ENCODE assay signal across 20 cellular contexts in the genomic region with DNA sequence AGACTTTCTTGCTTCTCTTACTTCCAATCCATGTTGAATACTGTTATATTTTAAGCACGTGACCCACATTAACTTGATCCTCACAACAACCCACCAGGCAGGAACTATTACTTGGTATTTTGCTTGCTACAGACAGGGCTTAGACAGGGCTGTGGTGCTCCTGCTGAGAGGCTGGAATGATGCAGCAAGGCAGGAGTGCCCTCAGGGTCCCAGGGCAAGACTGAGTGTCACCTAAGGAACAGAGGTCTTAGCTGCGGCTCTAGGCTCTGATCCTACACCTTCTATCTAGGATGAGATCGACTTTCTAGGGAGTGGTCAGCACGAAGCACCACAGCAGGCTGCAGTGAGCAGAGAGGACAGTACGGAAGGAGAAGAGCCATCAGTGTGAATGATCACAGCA. TPM values are rescaled to one million over a fixed set of nuclear protein-coding genes. Genes with fewer than 3 reads are reported as not detected.
A peak's percentile ranks its signal among the peaks of the same experiment; 100 is the strongest.
DNase-seq lines count a peak whose midpoint lies in the region; ATAC-seq lines count a peak whose summit lies in the region.
"Had no signal": no experiment of that assay in that cellular context is flagged by ENCODE, and none has a peak within 500 bp of the region (broad histone marks: within the 10 kb centered on the region; RNA-seq: fewer than 3 reads in every experiment).

No MANE protein-coding gene starts in this region.

- no peaks in the 10 kb centered on the region for H3K27me3 ChIP-seq in layer of hippocampus (ENCODE audit: control insufficient read depth, insufficient read depth, low read length)
- H3K27me3 ChIP-seq: BE2C, cardiac muscle cell, tibial nerve had no signal

- H3K4me3 Mint-ChIP-seq in activated T-cell treated with anti-CD3 and anti-CD28 coated beads, Interleukin-2, amount 50 U/mL, for 24 hours: no peak overlapping the region
- no peak overlapping the region for H3K4me3 Mint-ChIP-seq in T-helper 17 cell
- no peak overlapping the region for H3K4me3 Mint-ChIP-seq in stimulated activated effector memory CD8-positive, alpha-beta T cell treated with anti-CD3 and anti-CD28 coated beads, Interleukin-12 subunit alpha, Interleukin-12 subunit beta, amount 100 ng/mL, for 72 hours

- H3K36me3 Mint-ChIP-seq in activated T-cell treated with anti-CD3 and anti-CD28 coated beads, Interleukin-2, amount 50 U/mL, for 24 hours (ENCODE audit: low read depth): peaks cover 69% of the 10 kb centered on the region
- H3K36me3 Mint-ChIP-seq in T-helper 17 cell (ENCODE audit: low read depth): peaks cover 5% of the 10 kb centered on the region
- H3K36me3 Mint-ChIP-seq in stimulated activated effector memory CD8-positive, alpha-beta T cell treated with anti-CD3 and anti-CD28 coated beads, Interleukin-12 subunit alpha, Interleukin-12 subunit beta, amount 100 ng/mL, for 72 hours: peaks cover 24% of the 10 kb centered on the region

- peaks cover 61% of the 10 kb centered on the region for H3K4me1 Mint-ChIP-seq in activated T-cell treated with anti-CD3 and anti-CD28 coated beads, Interleukin-2, amount 50 U/mL, for 24 hours (ENCODE audit: low read depth)
- peaks cover 35% of the 10 kb centered on the region for H3K4me1 Mint-ChIP-seq in T-helper 17 cell
- peaks cover 40% of the 10 kb centered on the region for H3K4me1 Mint-ChIP-seq in stimulated activated effector memory CD8-positive, alpha-beta T cell treated with anti-CD3 and anti-CD28 coated beads, Interleukin-12 subunit alpha, Interleukin-12 subunit beta, amount 100 ng/mL, for 72 hours

- no peaks in the 10 kb centered on the region for H3K27me3 Mint-ChIP-seq in activated T-cell treated with anti-CD3 and anti-CD28 coated beads, Interleukin-2, amount 50 U/mL, for 24 hours
- H3K27me3 Mint-ChIP-seq in T-helper 17 cell: no peaks in the 10 kb centered on the region
- H3K27me3 Mint-ChIP-seq: stimulated activated naive CD8-positive, alpha-beta T cell treated with anti-CD3 and anti-CD28 coated beads, Interleukin-15, amount 100 ng/mL, for 72 hours had no signal

- H3K27ac ChIP-seq in layer of hippocampus (ENCODE audit: low read depth, low read length): peak overlapping the region; percentile 4
- H3K27ac ChIP-seq: cardiac muscle cell, prostate gland, tibial nerve, VCaP had no signal

- peak overlapping the region; percentile 3 for H3K27ac Mint-ChIP-seq in activated T-cell treated with anti-CD3 and anti-CD28 coated beads, Interleukin-2, amount 50 U/mL, for 24 hours
- peak overlapping the region; percentile 91 for H3K27ac Mint-ChIP-seq in T-helper 17 cell
- H3K27ac Mint-ChIP-seq in stimulated activated effector memory CD8-positive, alpha-beta T cell treated with anti-CD3 and anti-CD28 coated beads, Interleukin-12 subunit alpha, Interleukin-12 subunit beta, amount 100 ng/mL, for 72 hours: peak overlapping the region; percentile 2
- H3K27ac Mint-ChIP-seq: stimulated activated naive CD8-positive, alpha-beta T cell treated with anti-CD3 and anti-CD28 coated beads, Interleukin-15, amount 100 ng/mL, for 72 hours had no signal

- H3K9me3 ChIP-seq in T-helper 17 cell (ENCODE audit: control insufficient read depth, low read length, poor library complexity, severe bottlenecking): no peaks in the 10 kb centered on the region
- H3K9me3 ChIP-seq: BE2C, prostate gland, tibial nerve had no signal

- no peaks in the 10 kb centered on the region for H3K9me3 Mint-ChIP-seq in activated T-cell treated with anti-CD3 and anti-CD28 coated beads, Interleukin-2, amount 50 U/mL, for 24 hours
- no peaks in the 10 kb centered on the region for H3K9me3 Mint-ChIP-seq in stimulated activated effector memory CD8-positive, alpha-beta T cell treated with anti-CD3 and anti-CD28 coated beads, Interleukin-12 subunit alpha, Interleukin-12 subunit beta, amount 100 ng/mL, for 72 hours
- H3K9me3 Mint-ChIP-seq: stimulated activated naive CD8-positive, alpha-beta T cell treated with anti-CD3 and anti-CD28 coated beads, Interleukin-15, amount 100 ng/mL, for 72 hours had no signal

- ATAC-seq in T-helper 17 cell: no peak
- ATAC-seq in stimulated activated effector memory CD8-positive, alpha-beta T cell treated with anti-CD3 and anti-CD28 coated beads, Interleukin-12 subunit alpha, Interleukin-12 subunit beta, amount 100 ng/mL, for 72 hours: no peak
- ATAC-seq in GM18867 (IDR thresholded peaks at IDR 0.05; ENCODE audit: unreplicated experiment): no peak

- no peak for DNase-seq in activated T-cell treated with anti-CD3 and anti-CD28 coated beads, Interleukin-2, amount 50 U/mL, for 24 hours
- DNase-seq in activated T-cell treated with anti-CD3 and anti-CD28 coated beads for 4 hours: no peak
- DNase-seq in T-helper 17 cell: no peak
- DNase-seq in stimulated activated effector memory CD8-positive, alpha-beta T cell treated with anti-CD3 and anti-CD28 coated beads, Interleukin-12 subunit alpha, Interleukin-12 subunit beta, amount 100 ng/mL, for 72 hours (ENCODE audit: low spot score in 2 of 2): no peak
- no peak for DNase-seq in stimulated activated CD4-positive, alpha-beta T cell treated with anti-CD3 and anti-CD28 coated beads, Interleukin-4, amount 100 ng/mL, for 24 hours
- DNase-seq in NCI-H510A (lab: John Stamatoyannopoulos, UW): no peak
- DNase-seq: 8988T; activated CD8-positive, alpha-beta memory T cell treated with anti-CD3 and anti-CD28 coated beads, Interleukin-2, amount 50 U/mL, for 4 hours; activated gamma-delta T cell; amniotic stem cell; BE2C; EL; stimulated activated CD4-positive, alpha-beta T cell treated with anti-CD3 and anti-CD28 coated beads, Interleukin-1b, Interleukin-23, amount 100 ng/mL, for 48 hours; stimulated activated naive CD8-positive, alpha-beta T cell treated with anti-CD3 and anti-CD28 coated beads, Interleukin-15, amount 100 ng/mL, for 72 hours had no signal

RNA-seq across cellular contexts. Expression of gene TAPT1, which starts 20.0 kb away (rescaled TPM):
- 10 to 100 TPM; 71.3 to 83.6 TPM for total RNA-seq in T-helper 17 cell

Comparison
In these comparisons a context has a peak if more than half of its experiments do, and no peak if none do; other contexts are left out.
1. H3K27ac Mint-ChIP-seq: peak in every context shown above with its lines; median percentile 91 in T-helper 17 cell; 3 in activated T-cell treated with anti-CD3 and anti-CD28 coated beads, Interleukin-2, amount 50 U/mL, for 24 hours; 2 in stimulated activated effector memory CD8-positive, alpha-beta T cell treated with anti-CD3 and anti-CD28 coated beads, Interleukin-12 subunit alpha, Interleukin-12 subunit beta, amount 100 ng/mL, for 72 hours.